1 cellular context compared by ENCODE assay signal in the genomic region with DNA sequence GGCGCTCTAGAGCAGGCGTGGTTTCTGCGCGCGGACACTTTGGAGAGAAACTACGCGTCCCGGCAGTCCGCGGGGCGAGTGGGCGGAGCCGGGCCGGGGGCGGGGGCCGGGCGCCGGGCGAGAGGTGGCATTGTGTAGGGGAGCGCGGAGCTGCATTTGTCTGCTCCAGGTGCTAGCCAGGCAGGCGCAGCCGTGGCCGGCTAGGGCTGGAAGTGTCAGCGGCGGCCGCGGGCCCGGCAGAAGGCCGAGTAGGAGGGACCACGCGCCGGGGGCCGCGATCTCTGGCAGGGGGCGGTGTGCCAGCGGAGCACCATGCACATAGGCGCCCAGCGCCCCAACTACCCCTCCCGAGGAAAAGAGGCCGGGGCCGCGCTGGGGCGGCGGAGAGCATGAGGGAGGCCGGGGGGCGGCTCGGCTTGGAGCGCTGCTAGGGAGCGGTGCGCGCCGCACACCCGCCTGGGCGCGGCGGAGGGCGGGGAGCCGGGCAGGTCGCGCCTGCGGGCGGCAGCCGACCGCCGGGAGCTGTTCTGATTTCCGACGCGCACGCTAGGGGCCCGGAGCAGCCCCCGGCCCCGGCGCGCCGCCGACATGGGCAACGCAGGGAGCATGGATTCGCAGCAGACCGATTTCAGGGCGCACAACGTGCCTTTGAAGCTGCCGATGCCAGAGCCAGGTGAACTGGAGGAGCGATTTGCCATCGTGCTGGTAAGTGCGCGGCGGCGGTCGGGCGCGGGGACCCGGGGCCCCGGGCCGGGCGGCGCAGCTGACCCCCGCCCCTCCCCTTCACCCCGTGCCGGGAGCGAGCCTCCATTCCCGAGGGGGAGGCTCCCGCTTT.
TF ChIP-seq lines count a peak whose summit lies in the region.

A gene (plus strand): TSS at position 159 of the 835 bp plus-strand sequence.

TF ChIP-seq in neural cell, 6 proteins besides CTCF, POLR2A, EP300 and RAD21 (continued from another document):
- TF ChIP-seq MXI1 (conservative IDR thresholded peaks at IDR 0.05; ENCODE audit: poor library complexity, severe bottlenecking) = peak; percentile 86
